ENCODE assay signal across 27 cellular contexts in genomic region chr2:223369889-223370288, GRCh38.
"Had no signal": no experiment of that assay in that cellular context is flagged by ENCODE, and none has a peak within 500 bp of the region (broad histone marks: within the 10 kb centered on the region; RNA-seq: fewer than 3 reads in every experiment).

No MANE protein-coding gene starts in this region.

- H3K4me1 ChIP-seq: suprapubic skin, testis, thyroid gland, tibial artery, tibial nerve, transverse colon, upper lobe of left lung, upper lobe of right lung, uterus, vagina had no signal

- H3K27ac ChIP-seq: stomach, suprapubic skin, testis, thoracic aorta, thyroid gland, tibial artery, tibial nerve, transverse colon, upper lobe of left lung, upper lobe of right lung, uterus, vagina had no signal

- H3K36me3 ChIP-seq: stomach, suprapubic skin, thoracic aorta, thyroid gland, tibial artery, tibial nerve, transverse colon, upper lobe of left lung, upper lobe of right lung, uterus, vagina had no signal

- H3K27me3 ChIP-seq: stomach, suprapubic skin, testis, thyroid gland, tibial artery, tibial nerve, transverse colon, upper lobe of left lung, upper lobe of right lung, uterus, vagina had no signal

- FAIRE-seq: urothelium cell line had no signal

- ATAC-seq: stimulated activated effector memory CD8-positive, alpha-beta T cell treated with anti-CD3 and anti-CD28 coated beads, Interleukin-12 subunit alpha, Interleukin-12 subunit beta, amount 100 ng/mL, for 72 hours; stimulated activated memory B cell treated with anti-CD40 and anti-IgM and Interleukin-4, amounts not matched to agents 10 μg/mL and 1 μg/mL and 100 μg/mL, for 72 hours; stimulated activated naive B cell treated with anti-CD40 and anti-IgM and Interleukin-4, amounts not matched to agents 10 μg/mL and 1 μg/mL and 100 μg/mL, for 72 hours; stimulated activated naive CD8-positive, alpha-beta T cell treated with anti-CD3 and anti-CD28 coated beads, Interleukin-15, amount 100 ng/mL, for 72 hours; stimulated activated naive CD8-positive, alpha-beta T cell treated with anti-CD3 and anti-CD28 coated beads, Interleukin-15, Interleukin-2, amounts not matched to agents 100 U/mL and 50 U/mL, for 24 hours; upper lobe of right lung had no signal

- DNase-seq: stimulated activated CD4-positive, alpha-beta T cell treated with anti-CD3 and anti-CD28 coated beads, Interleukin-2, amount 100 ng/mL, for 48 hours; stimulated activated CD4-positive, alpha-beta T cell treated with anti-CD3 and anti-CD28 coated beads, Interleukin-4, amount 100 ng/mL, for 1 hour; stimulated activated CD4-positive, alpha-beta T cell treated with anti-CD3 and anti-CD28 coated beads, Interleukin-4, amount 100 ng/mL, for 24 hours; stimulated activated CD4-positive, alpha-beta T cell treated with anti-CD3 and anti-CD28 coated beads, Interleukin-4, amount 100 ng/mL, for 4 hours; stimulated activated CD8-positive, alpha-beta memory T cell treated with anti-CD3 and anti-CD28 coated beads, Interleukin-4, amount 100 ng/mL, for 48 hours; stimulated activated naive B cell treated with anti-CD40 and anti-IgM and Interleukin-4, amounts not matched to agents 10 μg/mL and 1 μg/mL and 100 μg/mL, for 72 hours; stimulated activated naive CD4-positive, alpha-beta T cell; stimulated activated naive CD4-positive, alpha-beta T cell treated with Interleukin-2 at 50 U/mL for 16 hours; stimulated activated naive CD8-positive, alpha-beta T cell treated with anti-CD3 and anti-CD28 coated beads, Interleukin-15, amount 100 ng/mL, for 72 hours; stimulated activated naive CD8-positive, alpha-beta T cell treated with anti-CD3 and anti-CD28 coated beads, Interleukin-15, Interleukin-2, amounts not matched to agents 100 U/mL and 50 U/mL, for 24 hours; stomach; substantia nigra; testis; thyroid gland; tibial artery; transverse colon; trophoblast cell; upper lobe of left lung; upper lobe of right lung; uterus had no signal

- H3K9me3 ChIP-seq: stomach, suprapubic skin, testis, thoracic aorta, thyroid gland, tibial artery, tibial nerve, transverse colon, upper lobe of left lung, upper lobe of right lung, uterus, vagina had no signal

- H3K4me3 ChIP-seq: stomach, suprapubic skin, testis, thoracic aorta, thyroid gland, tibial artery, tibial nerve, transverse colon, upper lobe of left lung, upper lobe of right lung, uterus, vagina had no signal
